In genomic region chr19:58001895-58002369, GRCh38 we compare ENCODE assay signal across 8 cellular contexts. TPM values are rescaled to one million over a fixed set of nuclear protein-coding genes. Genes with fewer than 3 reads are reported as not detected.
DNase-seq lines count a peak whose midpoint lies in the region; ATAC-seq and TF ChIP-seq lines count a peak whose summit lies in the region.

No MANE protein-coding gene starts in this region.

- peak overlapping the region; percentile 90 for H3K9ac ChIP-seq in PC-3 (ENCODE audit: low read length)
- H3K9ac ChIP-seq in muscle layer of colon (ENCODE audit: low read length), result peak overlapping the region; percentile 77

- POLR2A ChIA-PET in PC-3 (lab: Charles Lee; ENCODE audit: unreplicated experiment), result no interaction called here

- H3K9me2 ChIP-seq in PC-3 (replicated peaks; ENCODE audit: low read length), result no peaks in the 10 kb centered on the region

- H3K79me2 ChIP-seq in PC-3 (ENCODE audit: low read length), result peaks cover 15% of the 10 kb centered on the region

- peak overlapping the region; percentile 100 for H2AFZ ChIP-seq in PC-3 (ENCODE audit: low read length)

- intact Hi-C loops in Right ventricle myocardium inferior (cut with DNase I) (loop anchor here (1.0 to 5.0 kb wide), 3 partner anchors 55 to 153 kb away; partner anchors contain the start of genes ZNF135 and ZNF256), PC-3 (cut with micrococcal nuclease) (no loop called here)

- CTCF ChIA-PET in PC-3 (lab: Charles Lee), result no interaction called here

- TF ChIP-seq CTCF in cardiac muscle cell (IDR thresholded peaks at IDR 0.05; ENCODE audit: low read depth, low read length), result no peak
- no peak for TF ChIP-seq CTCF in PC-3 (conservative IDR thresholded peaks at IDR 0.05; ENCODE audit: low read depth, low read length)

- H3K4me2 ChIP-seq in PC-3 (ENCODE audit: low read length), result peak overlapping the region; percentile 91

- H3K9me3 ChIP-seq in cardiac muscle cell (ENCODE audit: low read depth) (no peaks in the 10 kb centered on the region), PC-3 (ENCODE audit: low read length) (peaks cover 80% of the 10 kb centered on the region), ectodermal cell (ENCODE audit: control insufficient read depth, low read length) (peaks cover 4% of the 10 kb centered on the region), muscle layer of colon (ENCODE audit: low read length) (peaks cover 55% of the 10 kb centered on the region)

- H3F3A ChIP-seq in PC-3 (ENCODE audit: low read length, unreplicated experiment), result no peaks in the 10 kb centered on the region

- H3K27me3 ChIP-seq in cardiac muscle cell (no peaks in the 10 kb centered on the region), PC-3 (ENCODE audit: low read length) (no peaks in the 10 kb centered on the region), ectodermal cell (ENCODE audit: control insufficient read depth, insufficient read depth, low read length, poor library complexity, severe bottlenecking) (no peaks in the 10 kb centered on the region), muscle layer of colon (ENCODE audit: control insufficient read depth in 1 of 2, insufficient read depth in 2 of 2, low read length in 2 of 2) (no peaks in the 10 kb centered on the region)

- H4K20me1 ChIP-seq in PC-3 (ENCODE audit: low read length), result no peaks in the 10 kb centered on the region

- TSS peak; percentile 41 for BruUV-seq in PC-3 (replicated peaks; lab: Mats Ljungman, UMichigan)

- WGBS in ectodermal cell, 2 experiments, result 6% methylated on average over 23 of the region's 23 CpGs

- H3K27ac ChIP-seq in cardiac muscle cell (peak overlapping the region; percentile 96), PC-3 (ENCODE audit: low read length) (no peak overlapping the region), ectodermal cell (ENCODE audit: insufficient read depth, low read depth, low read length, poor library complexity, severe bottlenecking) (peak overlapping the region; percentile 83), muscle layer of colon (ENCODE audit: low read depth, low read length) (peak overlapping the region; percentile 73)

- peak overlapping the region; percentile 71 for H3K4me3 ChIP-seq in cardiac muscle cell
- H3K4me3 ChIP-seq in PC-3 (ENCODE audit: low read length), result peak overlapping the region; percentile 86
- peak overlapping the region; percentile 92 for H3K4me3 ChIP-seq in ectodermal cell (ENCODE audit: insufficient read depth, low read depth, low read length)
- peak overlapping the region; percentile 59 to 99 for H3K4me3 ChIP-seq in muscle layer of colon (ENCODE audit: low read depth in 1 of 2, low read length in 2 of 2)

- DNase-seq in cardiac muscle cell (ENCODE audit: low read depth in 1 of 2, low spot score in 1 of 2), result peak in 1 of 2 donors; percentile 45
- DNase-seq in Right ventricle myocardium inferior (ENCODE audit: missing footprints), result no peak
- DNase-seq in PC-3, result no peak
- no peak for DNase-seq in stimulated activated naive CD4-positive, alpha-beta T cell treated with Interleukin-2 at 50 U/mL for 16 hours (lab: John Stamatoyannopoulos, UW)
- no peak for DNase-seq in GDM1 (lab: John Stamatoyannopoulos, UW)

- H3K4me1 ChIP-seq in cardiac muscle cell (ENCODE audit: low read depth) (peaks cover 11% of the 10 kb centered on the region), PC-3 (ENCODE audit: insufficient read depth, low read length) (peaks cover 8% of the 10 kb centered on the region; the same call in 1 of the 2 replicates), ectodermal cell (ENCODE audit: control insufficient read depth, insufficient read depth, low read length) (no peaks in the 10 kb centered on the region), muscle layer of colon (ENCODE audit: insufficient read depth, low read length) (peaks cover 19% of the 10 kb centered on the region)

- ATAC-seq in Right ventricle myocardium inferior (no peak), PC-3 (no peak), GM18520 (IDR thresholded peaks at IDR 0.05; ENCODE audit: unreplicated experiment) (no peak)

- peaks cover 29% of the 10 kb centered on the region for H3K36me3 ChIP-seq in cardiac muscle cell
- H3K36me3 ChIP-seq in PC-3 (ENCODE audit: low read depth, low read length), result peaks cover 81% of the 10 kb centered on the region
- peaks cover 67% of the 10 kb centered on the region for H3K36me3 ChIP-seq in ectodermal cell (ENCODE audit: control insufficient read depth, insufficient read depth, low read length)
- H3K36me3 ChIP-seq in muscle layer of colon (ENCODE audit: insufficient read depth, low read length), result peaks cover 50% of the 10 kb centered on the region

RNA-seq across cellular contexts. Expression of gene ZNF606, which starts 0.7 kb away (rescaled TPM):
- 50.5 and 87.4 TPM in 2 replicates for total RNA-seq in cardiac muscle cell
- 30.0 and 31.2 TPM in 2 replicates for polyA plus RNA-seq in cardiac muscle cell
- total RNA-seq in Right ventricle myocardium inferior, result 11.8 TPM
- total RNA-seq in PC-3 (2014; rRNA removed), result 6.0 and 7.0 TPM in 2 replicates
- 26.1 TPM for polyA plus RNA-seq in ectodermal cell (2013, experiment 1 of 4)
- 28.7 TPM for polyA plus RNA-seq in ectodermal cell (2013, experiment 2 of 4)
- polyA plus RNA-seq in ectodermal cell (2013, experiment 3 of 4), result 21.2 TPM
- 29.1 TPM for polyA plus RNA-seq in ectodermal cell (2013, experiment 4 of 4)

RNA-seq across cellular contexts. Expression of gene C19orf18, which starts 27.6 kb away (rescaled TPM):
- 1.3 and 1.4 TPM in 2 replicates for total RNA-seq in cardiac muscle cell
- polyA plus RNA-seq in cardiac muscle cell, result 2.4 and 3.6 TPM in 2 replicates
- total RNA-seq in Right ventricle myocardium inferior, result 2.2 TPM
- 0.40 TPM in 1 of 2 replicates, not detected in the other for total RNA-seq in PC-3 (2014; rRNA removed)
- polyA plus RNA-seq in ectodermal cell (2013, experiment 1 of 4), result not detected
- polyA plus RNA-seq in ectodermal cell (2013, experiment 2 of 4), result 0.37 TPM
- polyA plus RNA-seq in ectodermal cell (2013, experiment 3 of 4), result 0.43 TPM
- 0.61 TPM for polyA plus RNA-seq in ectodermal cell (2013, experiment 4 of 4)

RNA-seq across cellular contexts. Expression of gene ZSCAN1, which starts 31.9 kb away (rescaled TPM):
- total RNA-seq in cardiac muscle cell (31.9 and 38.4 TPM in 2 replicates), Right ventricle myocardium inferior (not detected), PC-3 (2014; rRNA removed) (not detected in 2 replicates)
- polyA plus RNA-seq in cardiac muscle cell, result 22.0 and 24.6 TPM in 2 replicates
- polyA plus RNA-seq in ectodermal cell (2013, experiment 1 of 4), result 2.4 TPM
- polyA plus RNA-seq in ectodermal cell (2013, experiment 2 of 4), result 2.8 TPM
- 1.9 TPM for polyA plus RNA-seq in ectodermal cell (2013, experiment 3 of 4)
- polyA plus RNA-seq in ectodermal cell (2013, experiment 4 of 4), result 2.2 TPM

RNA-seq across cellular contexts. Expression of gene ZNF256, which starts 54.4 kb away (rescaled TPM):
- total RNA-seq in cardiac muscle cell (12.5 and 13.6 TPM in 2 replicates), Right ventricle myocardium inferior (9.3 TPM), PC-3 (2014; rRNA removed) (4.4 and 5.5 TPM in 2 replicates)
- polyA plus RNA-seq in cardiac muscle cell, result 7.0 and 10.0 TPM in 2 replicates
- 10.0 TPM for polyA plus RNA-seq in ectodermal cell (2013, experiment 1 of 4)
- polyA plus RNA-seq in ectodermal cell (2013, experiment 2 of 4), result 12.0 TPM
- polyA plus RNA-seq in ectodermal cell (2013, experiment 3 of 4), result 9.6 TPM
- 10.3 TPM for polyA plus RNA-seq in ectodermal cell (2013, experiment 4 of 4)

RNA-seq across cellular contexts. Expression of gene ZNF135, which starts 57.1 kb away (rescaled TPM):
- total RNA-seq in cardiac muscle cell (11.7 and 14.0 TPM in 2 replicates), Right ventricle myocardium inferior (3.7 TPM), PC-3 (2014; rRNA removed) (not detected in 2 replicates)
- 10.2 and 11.2 TPM in 2 replicates for polyA plus RNA-seq in cardiac muscle cell
- polyA plus RNA-seq in ectodermal cell (2013, experiment 1 of 4), result 6.6 TPM
- 7.0 TPM for polyA plus RNA-seq in ectodermal cell (2013, experiment 2 of 4)
- 5.4 TPM for polyA plus RNA-seq in ectodermal cell (2013, experiment 3 of 4)
- polyA plus RNA-seq in ectodermal cell (2013, experiment 4 of 4), result 6.8 TPM

Comparison
In these comparisons a context has a peak if more than half of its experiments do, and no peak if none do; other contexts are left out.
1. RNA of gene ZSCAN1, which starts 31.9 kb away (total RNA-seq): 31.9 to 38.4 TPM in cardiac muscle cell; not detected in Right ventricle myocardium inferior (single experiment) and not detected in PC-3; every median in the first group is over 10 times any median in the second.
2. Peak in every context shown above with its lines, with median percentiles within 50 percentile points of each other: H3K4me3 ChIP-seq.